Comparison of ENCODE assay signal across 8 cellular contexts in genomic region chr10:79148452-79149344, GRCh38.
A peak's percentile ranks its signal among the peaks of the same experiment; 100 is the strongest.
DNase-seq lines count a peak whose midpoint lies in the region; ATAC-seq and TF ChIP-seq lines count a peak whose summit lies in the region.

No MANE protein-coding gene starts in this region.

- TF ChIP-seq CTCF in dorsolateral prefrontal cortex (IDR thresholded peaks at IDR 0.05 in 54 of 56, conservative IDR thresholded peaks at IDR 0.05 in 2 of 56; ENCODE audit: low read depth in 1 of 56, partially characterized antibody in 56 of 56) (peak in 1 of 56 donors; percentile 11), uterus (IDR thresholded peaks at IDR 0.05) (no peak)

- no peaks in the 10 kb centered on the region for H3K9me3 ChIP-seq in uterus

- H3K9me3 Mint-ChIP-seq in stimulated activated naive CD8-positive, alpha-beta T cell treated with anti-CD3 and anti-CD28 coated beads, Interleukin-15, Interleukin-2, amounts not matched to agents 100 ng/mL and 50 ng/mL, for 24 hours, result no peaks in the 10 kb centered on the region

- H3K36me3 ChIP-seq in uterus, result no peaks in the 10 kb centered on the region

- ATAC-seq in stimulated activated naive CD8-positive, alpha-beta T cell treated with anti-CD3 and anti-CD28 coated beads, Interleukin-15, Interleukin-2, amounts not matched to agents 100 U/mL and 50 U/mL, for 24 hours, result no peak
- ATAC-seq in HG02588 (IDR thresholded peaks at IDR 0.05; ENCODE audit: unreplicated experiment) (no peak), HG02840 (IDR thresholded peaks at IDR 0.05; ENCODE audit: low FRiP score, unreplicated experiment) (no peak)

- intact Hi-C loops in dorsolateral prefrontal cortex (cut with DNase I) (loop anchor here (2.0 to 5.0 kb wide), 3 partner anchors 76 to 176 kb away; no protein-coding TSS in a partner anchor), uterus (cut with DNase I; ENCODE audit: low total_unique reads) (no loop called here)

- H3K27me3 Mint-ChIP-seq in stimulated activated naive CD8-positive, alpha-beta T cell treated with anti-CD3 and anti-CD28 coated beads, Interleukin-15, Interleukin-2, amounts not matched to agents 100 ng/mL and 50 ng/mL, for 24 hours, result no peaks in the 10 kb centered on the region

- peak overlapping the region; percentile 70 for H3K27ac Mint-ChIP-seq in stimulated activated naive CD8-positive, alpha-beta T cell treated with anti-CD3 and anti-CD28 coated beads, Interleukin-15, Interleukin-2, amounts not matched to agents 100 ng/mL and 50 ng/mL, for 24 hours

- no peaks in the 10 kb centered on the region for H3K27me3 ChIP-seq in dorsolateral prefrontal cortex
- no peaks in the 10 kb centered on the region for H3K27me3 ChIP-seq in uterus

- no peak overlapping the region for H3K4me3 Mint-ChIP-seq in stimulated activated naive CD8-positive, alpha-beta T cell treated with anti-CD3 and anti-CD28 coated beads, Interleukin-15, Interleukin-2, amounts not matched to agents 100 ng/mL and 50 ng/mL, for 24 hours

- peaks cover 23 to 73% of the 10 kb centered on the region in 2 donors for H3K4me1 ChIP-seq in uterus

- H3K36me3 Mint-ChIP-seq in stimulated activated naive CD8-positive, alpha-beta T cell treated with anti-CD3 and anti-CD28 coated beads, Interleukin-15, Interleukin-2, amounts not matched to agents 100 ng/mL and 50 ng/mL, for 24 hours (ENCODE audit: low read depth), result no peaks in the 10 kb centered on the region

- no peak for TF ChIP-seq POLR2A in uterus (IDR thresholded peaks at IDR 0.05)

- no peak overlapping the region for H3K4me3 ChIP-seq in dorsolateral prefrontal cortex
- H3K4me3 ChIP-seq in uterus, result no peak overlapping the region

- no peak for DNase-seq in stimulated activated naive CD8-positive, alpha-beta T cell treated with anti-CD3 and anti-CD28 coated beads, Interleukin-15, Interleukin-2, amounts not matched to agents 100 U/mL and 50 U/mL, for 24 hours
- peak; percentile 76 to 87 (median 82) for DNase-seq in dorsolateral prefrontal cortex
- DNase-seq in midbrain (lab: John Stamatoyannopoulos, UW), result peak; percentile 86
- DNase-seq in uterus, result peak in 1 of 2 donors; percentile 71
- DNase-seq in NCI-H2107 (lab: John Stamatoyannopoulos, UW), result no peak

- H3K27ac ChIP-seq in dorsolateral prefrontal cortex (peak overlapping the region; percentile 9 to 91 (median 83)), uterus (peak overlapping the region; percentile 93 to 94)

- peaks cover 61% of the 10 kb centered on the region for H3K4me1 Mint-ChIP-seq in stimulated activated naive CD8-positive, alpha-beta T cell treated with anti-CD3 and anti-CD28 coated beads, Interleukin-15, Interleukin-2, amounts not matched to agents 100 ng/mL and 50 ng/mL, for 24 hours (ENCODE audit: low read depth)

Comparison
In these comparisons a context has a peak if more than half of its experiments do, and no peak if none do; other contexts are left out.
1. DNase-seq: peak in dorsolateral prefrontal cortex (10 of 10) and midbrain (single experiment); none in stimulated activated naive CD8-positive, alpha-beta T cell treated with anti-CD3 and anti-CD28 coated beads, Interleukin-15, Interleukin-2, amounts not matched to agents 100 U/mL and 50 U/mL, for 24 hours (single experiment) and NCI-H2107 (single experiment).